In the genomic region with DNA sequence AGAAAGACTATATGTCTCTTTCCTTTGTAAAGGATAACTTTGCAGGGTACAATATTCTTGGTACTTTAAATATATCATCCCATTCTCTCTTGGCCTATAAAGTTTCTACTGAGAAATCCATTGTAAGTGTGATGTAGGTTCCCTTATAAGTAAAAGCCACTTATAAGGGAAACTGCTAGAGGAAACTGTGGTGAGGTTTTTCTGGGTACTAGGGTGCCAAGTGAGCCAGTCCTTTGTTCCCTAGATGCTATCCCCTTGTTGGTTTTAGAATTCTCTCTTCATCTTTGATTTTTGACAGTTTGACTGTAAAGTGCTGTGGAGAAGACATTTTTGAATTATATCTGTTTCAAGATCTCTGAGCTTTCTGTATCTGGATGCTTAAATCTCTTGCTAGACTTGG, we compare ENCODE assay signal across 25 cellular contexts.
A peak's percentile ranks its signal among the peaks of the same experiment; 100 is the strongest.
DNase-seq lines count a peak whose midpoint lies in the region; ATAC-seq, FAIRE-seq and TF ChIP-seq lines count a peak whose summit lies in the region.
"Had no signal": no experiment of that assay in that cellular context is flagged by ENCODE, and none has a peak within 500 bp of the region (broad histone marks: within the 10 kb centered on the region; RNA-seq: fewer than 3 reads in every experiment).

No MANE protein-coding gene starts in this region.

- TF ChIP-seq CTCF in adrenal gland (IDR thresholded peaks at IDR 0.05) (no peak), pancreas (IDR thresholded peaks at IDR 0.05) (no peak)

- H3K36me3 ChIP-seq in adrenal gland (replicated peaks in 1 of 2) (no peaks in the 10 kb centered on the region), pancreas (no peaks in the 10 kb centered on the region)
- H3K36me3 ChIP-seq: cardiac muscle cell, esophagus squamous epithelium, upper lobe of right lung had no signal

- peaks cover 24% of the 10 kb centered on the region for H3K9me3 Mint-ChIP-seq in activated CD4-positive, alpha-beta T cell treated with anti-CD3 and anti-CD28 coated beads, Interleukin-2, amount 10 ng/mL, durations not matched to agents 24 days and 14 days
- H3K9me3 Mint-ChIP-seq: endodermal cell, GM23338, WTC11 had no signal

- no peak for FAIRE-seq in pancreas (lab: Jason Lieb, UNC)
- FAIRE-seq: frontal cortex had no signal

- H3K4me3 ChIP-seq in Jurkat, Clone E6-1 (ENCODE audit: low read length), result no peak overlapping the region
- H3K4me3 ChIP-seq in adrenal gland (no peak overlapping the region), pancreas (no peak overlapping the region)
- H3K4me3 ChIP-seq: cardiac muscle cell, esophagus squamous epithelium, GM23338, hepatocyte, upper lobe of right lung had no signal

- peak; percentile 68 for ATAC-seq in T-helper 17 cell
- ATAC-seq in GM18870 (IDR thresholded peaks at IDR 0.05; ENCODE audit: unreplicated experiment), result no peak
- ATAC-seq in pancreas, result no peak
- ATAC-seq: GM23338, left lobe of liver, upper lobe of right lung, WTC11 had no signal

- H3K4me3 Mint-ChIP-seq in activated CD4-positive, alpha-beta T cell treated with anti-CD3 and anti-CD28 coated beads, Interleukin-2, amount 10 ng/mL, durations not matched to agents 24 days and 14 days, result peak overlapping the region; percentile 1
- H3K4me3 Mint-ChIP-seq in T-helper 17 cell, result no peak overlapping the region
- H3K4me3 Mint-ChIP-seq: endodermal cell, GM23338, WTC11 had no signal

- H3K4me1 Mint-ChIP-seq in activated CD4-positive, alpha-beta T cell treated with anti-CD3 and anti-CD28 coated beads, Interleukin-2, amount 10 ng/mL, durations not matched to agents 24 days and 14 days, result peaks cover 13% of the 10 kb centered on the region
- peaks cover 5% of the 10 kb centered on the region for H3K4me1 Mint-ChIP-seq in T-helper 17 cell
- H3K4me1 Mint-ChIP-seq: endodermal cell, GM23338, WTC11 had no signal

- no peak for TF ChIP-seq POLR2A in adrenal gland (IDR thresholded peaks at IDR 0.05)

- H3K4me1 ChIP-seq in adrenal gland (replicated peaks in 1 of 2) (no peaks in the 10 kb centered on the region), pancreas (no peaks in the 10 kb centered on the region)
- H3K4me1 ChIP-seq: esophagus squamous epithelium, upper lobe of right lung had no signal

- H3K27ac ChIP-seq in adrenal gland, result no peak overlapping the region
- no peak overlapping the region for H3K27ac ChIP-seq in pancreas
- H3K27ac ChIP-seq: cardiac muscle cell, esophagus squamous epithelium, hepatocyte, upper lobe of right lung had no signal

- no peaks in the 10 kb centered on the region for H3K27me3 ChIP-seq in adrenal gland
- H3K27me3 ChIP-seq in pancreas, result no peaks in the 10 kb centered on the region
- H3K27me3 ChIP-seq: cardiac muscle cell, esophagus squamous epithelium, hepatocyte, upper lobe of right lung had no signal

- peak; percentile 73 for DNase-seq in activated CD4-positive, alpha-beta T cell treated with anti-CD3 and anti-CD28 coated beads, Interleukin-2, amount 10 ng/mL, durations not matched to agents 24 days and 14 days
- no peak for DNase-seq in activated CD4-positive, alpha-beta T cell treated with anti-CD3 and anti-CD28 coated beads, Interleukin-2, amount 50 U/mL, for 4 hours
- DNase-seq in Jurkat, Clone E6-1 (ENCODE audit: low read depth, low spot score), result peak; percentile 84
- no peak for DNase-seq in T-helper 17 cell
- DNase-seq in central memory CD4-positive, alpha-beta T cell, result peak; percentile 19
- no peak for DNase-seq in adrenal gland
- DNase-seq in pancreas, result no peak
- DNase-seq: AML-193, cortex of kidney, DMS53, endodermal cell, esophagus squamous epithelium, GDM1, mesenchymal stem cell, NCI-H187, NCI-H526, occipital lobe, upper lobe of right lung had no signal

- H3K27ac Mint-ChIP-seq in activated CD4-positive, alpha-beta T cell treated with anti-CD3 and anti-CD28 coated beads, Interleukin-2, amount 10 ng/mL, durations not matched to agents 24 days and 14 days, result no peak overlapping the region
- H3K27ac Mint-ChIP-seq in T-helper 17 cell, result no peak overlapping the region
- H3K27ac Mint-ChIP-seq: endodermal cell, GM23338, WTC11 had no signal

- no peaks in the 10 kb centered on the region for H3K36me3 Mint-ChIP-seq in activated CD4-positive, alpha-beta T cell treated with anti-CD3 and anti-CD28 coated beads, Interleukin-2, amount 10 ng/mL, durations not matched to agents 24 days and 14 days (ENCODE audit: low read depth)
- H3K36me3 Mint-ChIP-seq in T-helper 17 cell (ENCODE audit: low read depth), result peaks cover 3% of the 10 kb centered on the region
- H3K36me3 Mint-ChIP-seq: WTC11 had no signal

- H3K27me3 Mint-ChIP-seq in activated CD4-positive, alpha-beta T cell treated with anti-CD3 and anti-CD28 coated beads, Interleukin-2, amount 10 ng/mL, durations not matched to agents 24 days and 14 days, result peaks cover under 1% of the 10 kb centered on the region
- no peaks in the 10 kb centered on the region for H3K27me3 Mint-ChIP-seq in T-helper 17 cell

- intact Hi-C loops in activated CD4-positive, alpha-beta T cell treated with anti-CD3 and anti-CD28 coated beads, Interleukin-2, amount 10 ng/mL, durations not matched to agents 24 days and 14 days (cut with micrococcal nuclease), result no loop called here
- intact Hi-C loops in adrenal gland (cut with DNase I) (no loop called here), pancreas (cut with DNase I) (no loop called here)

- H3K9me3 ChIP-seq in T-helper 17 cell (ENCODE audit: control insufficient read depth, low read length, poor library complexity, severe bottlenecking) (no peaks in the 10 kb centered on the region), adrenal gland (replicated peaks in 1 of 3) (no peaks in the 10 kb centered on the region), pancreas (no peaks in the 10 kb centered on the region)
- H3K9me3 ChIP-seq: esophagus squamous epithelium, upper lobe of right lung had no signal

Comparison
In these comparisons a context has a peak if more than half of its experiments do, and no peak if none do; other contexts are left out.
1. DNase-seq: peak in activated CD4-positive, alpha-beta T cell treated with anti-CD3 and anti-CD28 coated beads, Interleukin-2, amount 10 ng/mL, durations not matched to agents 24 days and 14 days (single experiment), Jurkat, Clone E6-1 (single experiment) and central memory CD4-positive, alpha-beta T cell (single experiment); none in activated CD4-positive, alpha-beta T cell treated with anti-CD3 and anti-CD28 coated beads, Interleukin-2, amount 50 U/mL, for 4 hours (0 of 2), T-helper 17 cell (0 of 3), adrenal gland (0 of 7) and pancreas (0 of 6).